24 cellular contexts compared by ENCODE assay signal in the genomic region with DNA sequence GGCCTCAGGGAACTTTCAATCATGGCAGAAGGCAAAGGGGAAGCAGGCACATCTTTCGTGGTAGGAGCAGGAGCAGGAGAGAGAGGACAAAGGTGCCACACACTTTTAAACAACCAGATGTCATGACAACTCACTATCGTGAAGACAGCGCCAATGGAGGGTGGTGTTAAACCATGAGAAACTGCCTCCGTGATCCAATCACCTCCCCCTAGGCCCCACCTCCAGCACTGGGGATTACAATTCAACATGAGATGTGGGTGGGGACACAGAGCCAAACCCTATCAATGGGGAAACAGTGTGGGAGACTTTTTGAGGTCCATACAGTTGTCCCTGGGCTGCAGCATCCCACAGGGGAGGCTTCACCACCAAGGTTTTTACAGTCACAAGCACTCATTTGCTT. TPM values are rescaled to one million over a fixed set of nuclear protein-coding genes. Genes with fewer than 3 reads are reported as not detected.
"Had no signal": no experiment of that assay in that cellular context is flagged by ENCODE, and none has a peak within 500 bp of the region (broad histone marks: within the 10 kb centered on the region; RNA-seq: fewer than 3 reads in every experiment).

No MANE protein-coding gene starts in this region.

- H3K27ac ChIP-seq: adrenal gland, Peyer's patch had no signal

- H3K4me1 ChIP-seq: Peyer's patch had no signal

- H3K36me3 ChIP-seq: adrenal gland, MG63, Peyer's patch had no signal

- H3K9me3 Mint-ChIP-seq: activated CD8-positive, alpha-beta T cell treated with anti-CD3 and anti-CD28 coated beads for 36 hours; activated naive CD8-positive, alpha-beta T cell treated with anti-CD3 and anti-CD28 coated beads, Interleukin-2, amount 10 ng/mL, durations not matched to agents 7 days and 5 days; activated T-cell treated with anti-CD3 and anti-CD28 coated beads, Interleukin-2, amount 50 U/mL, for 72 hours; T-helper 1 cell treated with Interleukin-12 subunit alpha and Interleukin-12 subunit beta and Interleukin-4 antibody, amounts not matched to agents 30 μg/mL and 1 μg/mL, for 36 hours had no signal

- H3K4me1 Mint-ChIP-seq: activated naive CD8-positive, alpha-beta T cell treated with anti-CD3 and anti-CD28 coated beads, Interleukin-2, amount 10 ng/mL, durations not matched to agents 7 days and 5 days had no signal

- DNase-seq: activated CD4-positive, CD25-positive, alpha-beta regulatory T cell; activated CD8-positive, alpha-beta memory T cell treated with anti-CD3 and anti-CD28 coated beads, Interleukin-2, amount 50 U/mL, for 4 hours; activated CD8-positive, alpha-beta T cell treated with anti-CD3 and anti-CD28 coated beads for 36 hours; activated naive CD4-positive, alpha-beta T cell treated with anti-CD3 and anti-CD28 coated beads, Interleukin-2, amount 50 U/mL, for 16 hours; activated naive CD8-positive, alpha-beta T cell treated with anti-CD3 and anti-CD28 coated beads, Interleukin-2, amount 10 ng/mL, durations not matched to agents 7 days and 5 days; activated T-cell treated with anti-CD3 and anti-CD28 coated beads, Interleukin-2, amount 50 U/mL, for 72 hours; adrenal gland; anterior cingulate cortex; cerebellar nuclear complex; KG1; MG63; MV-4-11; NCI-H1105; NCI-H1436; NCI-H1694 treated with DMSO at 0.1 percent for 48 hours; NCI-H2029 treated with DMSO at 0.1 percent for 48 hours; NCI-H345; NCI-H510A treated with DMSO at 0.1 percent for 48 hours; NCI-H69; Peyer's patch; SHP77 treated with DMSO at 0.1 percent for 48 hours; T-helper 9 cell had no signal

- H3K27me3 ChIP-seq: adrenal gland, MG63, Peyer's patch had no signal

- H3K4me3 Mint-ChIP-seq: activated CD8-positive, alpha-beta T cell treated with anti-CD3 and anti-CD28 coated beads for 36 hours; activated naive CD8-positive, alpha-beta T cell treated with anti-CD3 and anti-CD28 coated beads, Interleukin-2, amount 10 ng/mL, durations not matched to agents 7 days and 5 days; activated T-cell treated with anti-CD3 and anti-CD28 coated beads, Interleukin-2, amount 50 U/mL, for 72 hours; T-helper 1 cell treated with Interleukin-12 subunit alpha and Interleukin-12 subunit beta and Interleukin-4 antibody, amounts not matched to agents 30 μg/mL and 1 μg/mL, for 36 hours had no signal

- H3K9me3 ChIP-seq: adrenal gland, MG63, Peyer's patch had no signal

- ATAC-seq: activated CD8-positive, alpha-beta T cell treated with anti-CD3 and anti-CD28 coated beads for 36 hours; activated T-cell treated with anti-CD3 and anti-CD28 coated beads, Interleukin-2, amount 50 U/mL, for 72 hours had no signal

- H3K4me3 ChIP-seq: adrenal gland, MG63, Peyer's patch had no signal

- H3K27ac Mint-ChIP-seq: activated CD8-positive, alpha-beta T cell treated with anti-CD3 and anti-CD28 coated beads for 36 hours; activated naive CD8-positive, alpha-beta T cell treated with anti-CD3 and anti-CD28 coated beads, Interleukin-2, amount 10 ng/mL, durations not matched to agents 7 days and 5 days; activated T-cell treated with anti-CD3 and anti-CD28 coated beads, Interleukin-2, amount 50 U/mL, for 72 hours; T-helper 1 cell treated with Interleukin-12 subunit alpha and Interleukin-12 subunit beta and Interleukin-4 antibody, amounts not matched to agents 30 μg/mL and 1 μg/mL, for 36 hours had no signal

- H3K36me3 Mint-ChIP-seq: activated naive CD8-positive, alpha-beta T cell treated with anti-CD3 and anti-CD28 coated beads, Interleukin-2, amount 10 ng/mL, durations not matched to agents 7 days and 5 days had no signal

RNA-seq across cellular contexts. Expression of a gene that starts 41.9 kb away (rescaled TPM):
- total RNA-seq: activated CD8-positive, alpha-beta T cell treated with anti-CD3 and anti-CD28 coated beads for 36 hours; activated naive CD8-positive, alpha-beta T cell treated with anti-CD3 and anti-CD28 coated beads, Interleukin-2, amount 10 ng/mL, durations not matched to agents 7 days and 5 days; activated T-cell treated with anti-CD3 and anti-CD28 coated beads, Interleukin-2, amount 50 U/mL, for 72 hours; SK-MEL-5 had no signal
